11 cellular contexts compared by ENCODE assay signal in the genomic region with DNA sequence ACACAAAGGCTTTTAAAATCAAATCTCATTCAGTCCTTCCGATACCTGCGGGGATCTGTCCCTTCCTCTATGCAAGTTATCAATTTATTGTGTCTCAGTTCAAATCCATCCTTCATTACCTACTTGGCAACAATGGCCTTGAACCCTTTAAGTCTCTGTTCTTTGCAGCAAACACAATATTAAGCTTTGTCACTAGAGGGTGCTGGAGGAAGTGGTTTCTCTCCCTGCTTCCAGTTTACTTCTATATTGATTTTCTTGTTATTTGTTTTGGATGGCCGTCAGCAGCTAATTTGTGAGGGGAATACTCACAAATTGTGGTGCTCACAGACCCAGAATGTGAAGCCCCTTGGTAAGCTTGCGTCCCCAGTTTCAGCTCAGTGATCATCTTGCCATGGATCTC.
DNase-seq lines count a peak whose midpoint lies in the region; ATAC-seq, FAIRE-seq and TF ChIP-seq lines count a peak whose summit lies in the region.
"Had no signal": no experiment of that assay in that cellular context is flagged by ENCODE, and none has a peak within 500 bp of the region (broad histone marks: within the 10 kb centered on the region; RNA-seq: fewer than 3 reads in every experiment).

No MANE protein-coding gene starts in this region.

- no peak for FAIRE-seq in HTR-8/SVneo (lab: Jason Lieb, UNC)
- FAIRE-seq: endometrium had no signal

- H3K27me3 ChIP-seq in GM06990 (replicated peaks; ENCODE audit: control insufficient read depth, insufficient read depth, low read length) = no peaks in the 10 kb centered on the region; the same call in 1 of the 2 replicates

- H3K27ac ChIP-seq in RWPE1 (no peak overlapping the region), caudate nucleus (ENCODE audit: low read depth, low read length) (no peak overlapping the region)

- DNase-seq in GM06990 (ENCODE audit: extremely low read depth, insufficient read length) (no peak), HTR-8/SVneo (ENCODE audit: insufficient read length, low spot score) (peak; percentile 15), RWPE1 (ENCODE audit: low spot score) (no peak), left kidney (ENCODE audit: low read depth, low spot score) (peak; percentile 8), retina (no peak), caudate nucleus (lab: John Stamatoyannopoulos, UW) (no peak)
- DNase-seq in stimulated activated naive CD8-positive, alpha-beta T cell treated with anti-CD3 and anti-CD28 coated beads, Interleukin-15, Interleukin-2, amounts not matched to agents 100 U/mL and 50 U/mL, for 24 hours = no peak
- DNase-seq: activated effector memory CD4-positive, alpha-beta T cell treated with Interleukin-2 at 50 U/mL for 16 hours; stimulated activated CD4-positive, alpha-beta T cell treated with anti-CD3 and anti-CD28 coated beads, Interleukin-2, amount 100 ng/mL, for 48 hours had no signal

- H3K4me3 ChIP-seq in GM06990 (replicated peaks; ENCODE audit: low read depth, low read length) = no peak overlapping the region

- CTCF ChIA-PET in RWPE1 (lab: Yijun Ruan, JAX) = interaction anchor here (0.6 kb wide), 1 partner anchor 233 kb away, joined by 4 read pairs; no protein-coding TSS in a partner anchor

- no peak for ATAC-seq in HG03469 (IDR thresholded peaks at IDR 0.05; ENCODE audit: unreplicated experiment)
- ATAC-seq in stimulated activated naive CD8-positive, alpha-beta T cell treated with anti-CD3 and anti-CD28 coated beads, Interleukin-15, Interleukin-2, amounts not matched to agents 100 U/mL and 50 U/mL, for 24 hours = no peak

- POLR2A ChIA-PET in RWPE1 (lab: Yijun Ruan, JAX; ENCODE audit: low non-redundant PET) = no interaction called here

- no peaks in the 10 kb centered on the region for H3K36me3 ChIP-seq in GM06990 (ENCODE audit: control insufficient read depth, insufficient read depth, low read length)

- TF ChIP-seq CTCF in GM06990 (IDR thresholded peaks at IDR 0.05; ENCODE audit: insufficient read depth, low read length, poor library complexity, severe bottlenecking) = peak; percentile 44
- 0 out of 2 replicates have a peak, but pooled peaks have one; percentile 15 for TF ChIP-seq CTCF in RWPE1 (conservative IDR thresholded peaks at IDR 0.05; ENCODE audit: low read depth)

Comparison
In these comparisons a context has a peak if more than half of its experiments do, and no peak if none do; other contexts are left out.
1. DNase-seq: peak in HTR-8/SVneo (single experiment) and left kidney (single experiment); none in GM06990 (single experiment), RWPE1 (single experiment), retina (single experiment), caudate nucleus (0 of 61) and stimulated activated naive CD8-positive, alpha-beta T cell treated with anti-CD3 and anti-CD28 coated beads, Interleukin-15, Interleukin-2, amounts not matched to agents 100 U/mL and 50 U/mL, for 24 hours (single experiment).